2 cellular contexts compared by ENCODE assay signal in the genomic region with DNA sequence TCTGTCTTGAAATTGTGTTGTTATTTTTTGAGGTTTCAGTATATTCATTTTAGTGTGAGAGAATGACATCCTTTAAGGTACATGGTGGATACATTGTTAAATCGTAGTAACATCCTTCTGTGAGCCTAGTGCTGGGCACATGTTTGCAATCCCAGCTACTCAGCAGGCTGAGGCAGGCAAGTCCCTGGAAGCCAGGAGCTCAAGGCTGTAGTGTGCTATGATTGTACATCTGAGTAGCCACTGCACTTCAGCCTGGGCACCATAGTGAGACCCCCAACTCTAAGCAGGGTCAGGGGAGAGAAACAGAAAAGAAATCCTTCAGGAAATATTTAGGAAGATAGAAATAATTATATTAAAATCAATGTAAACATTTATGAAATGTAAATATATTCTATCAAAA.
TF ChIP-seq lines count a peak whose summit lies in the region.

No MANE protein-coding gene starts in this region.

TF ChIP-seq in GM23338, 12 proteins besides CTCF, POLR2A, EP300 and RAD21 (continues in another document):
- TF ChIP-seq STAT1 (IDR thresholded peaks at IDR 0.05; ENCODE audit: unreplicated experiment) = no peak
- no peak for TF ChIP-seq POLR2AphosphoS5 (IDR thresholded peaks at IDR 0.05; ENCODE audit: low read depth)
- TF ChIP-seq JUNB (IDR thresholded peaks at IDR 0.05; ENCODE audit: unreplicated experiment) = no peak
- TF ChIP-seq, protein P1, sequence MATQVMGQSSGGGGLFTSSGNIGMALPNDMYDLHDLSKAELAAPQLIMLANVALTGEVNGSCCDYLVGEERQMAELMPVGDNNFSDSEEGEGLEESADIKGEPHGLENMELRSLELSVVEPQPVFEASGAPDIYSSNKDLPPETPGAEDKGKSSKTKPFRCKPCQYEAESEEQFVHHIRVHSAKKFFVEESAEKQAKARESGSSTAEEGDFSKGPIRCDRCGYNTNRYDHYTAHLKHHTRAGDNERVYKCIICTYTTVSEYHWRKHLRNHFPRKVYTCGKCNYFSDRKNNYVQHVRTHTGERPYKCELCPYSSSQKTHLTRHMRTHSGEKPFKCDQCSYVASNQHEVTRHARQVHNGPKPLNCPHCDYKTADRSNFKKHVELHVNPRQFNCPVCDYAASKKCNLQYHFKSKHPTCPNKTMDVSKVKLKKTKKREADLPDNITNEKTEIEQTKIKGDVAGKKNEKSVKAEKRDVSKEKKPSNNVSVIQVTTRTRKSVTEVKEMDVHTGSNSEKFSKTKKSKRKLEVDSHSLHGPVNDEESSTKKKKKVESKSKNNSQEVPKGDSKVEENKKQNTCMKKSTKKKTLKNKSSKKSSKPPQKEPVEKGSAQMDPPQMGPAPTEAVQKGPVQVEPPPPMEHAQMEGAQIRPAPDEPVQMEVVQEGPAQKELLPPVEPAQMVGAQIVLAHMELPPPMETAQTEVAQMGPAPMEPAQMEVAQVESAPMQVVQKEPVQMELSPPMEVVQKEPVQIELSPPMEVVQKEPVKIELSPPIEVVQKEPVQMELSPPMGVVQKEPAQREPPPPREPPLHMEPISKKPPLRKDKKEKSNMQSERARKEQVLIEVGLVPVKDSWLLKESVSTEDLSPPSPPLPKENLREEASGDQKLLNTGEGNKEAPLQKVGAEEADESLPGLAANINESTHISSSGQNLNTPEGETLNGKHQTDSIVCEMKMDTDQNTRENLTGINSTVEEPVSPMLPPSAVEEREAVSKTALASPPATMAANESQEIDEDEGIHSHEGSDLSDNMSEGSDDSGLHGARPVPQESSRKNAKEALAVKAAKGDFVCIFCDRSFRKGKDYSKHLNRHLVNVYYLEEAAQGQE (IDR thresholded peaks at IDR 0.05; ENCODE audit: unreplicated experiment) = no peak
- no peak for TF ChIP-seq ZNF114 (CRISPR knock-in tag; IDR thresholded peaks at IDR 0.05)
- TF ChIP-seq CREB1 (CRISPR knock-in tag; IDR thresholded peaks at IDR 0.05; ENCODE audit: low read depth) = no peak
- TF ChIP-seq EZH2 (IDR thresholded peaks at IDR 0.05; ENCODE audit: low read depth, unreplicated experiment) = no peak
- TF ChIP-seq, protein P2, sequence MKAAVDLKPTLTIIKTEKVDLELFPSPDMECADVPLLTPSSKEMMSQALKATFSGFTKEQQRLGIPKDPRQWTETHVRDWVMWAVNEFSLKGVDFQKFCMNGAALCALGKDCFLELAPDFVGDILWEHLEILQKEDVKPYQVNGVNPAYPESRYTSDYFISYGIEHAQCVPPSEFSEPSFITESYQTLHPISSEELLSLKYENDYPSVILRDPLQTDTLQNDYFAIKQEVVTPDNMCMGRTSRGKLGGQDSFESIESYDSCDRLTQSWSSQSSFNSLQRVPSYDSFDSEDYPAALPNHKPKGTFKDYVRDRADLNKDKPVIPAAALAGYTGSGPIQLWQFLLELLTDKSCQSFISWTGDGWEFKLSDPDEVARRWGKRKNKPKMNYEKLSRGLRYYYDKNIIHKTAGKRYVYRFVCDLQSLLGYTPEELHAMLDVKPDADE (IDR thresholded peaks at IDR 0.05) = no peak
- no peak for TF ChIP-seq EZH2phosphoT487 (IDR thresholded peaks at IDR 0.05; ENCODE audit: unreplicated experiment)
- no peak for TF ChIP-seq NANOG (IDR thresholded peaks at IDR 0.05; ENCODE audit: borderline replicate concordance)

TF ChIP-seq in K562, 482 proteins besides CTCF, POLR2A, EP300 and RAD21:
- TF ChIP-seq, protein P3, sequence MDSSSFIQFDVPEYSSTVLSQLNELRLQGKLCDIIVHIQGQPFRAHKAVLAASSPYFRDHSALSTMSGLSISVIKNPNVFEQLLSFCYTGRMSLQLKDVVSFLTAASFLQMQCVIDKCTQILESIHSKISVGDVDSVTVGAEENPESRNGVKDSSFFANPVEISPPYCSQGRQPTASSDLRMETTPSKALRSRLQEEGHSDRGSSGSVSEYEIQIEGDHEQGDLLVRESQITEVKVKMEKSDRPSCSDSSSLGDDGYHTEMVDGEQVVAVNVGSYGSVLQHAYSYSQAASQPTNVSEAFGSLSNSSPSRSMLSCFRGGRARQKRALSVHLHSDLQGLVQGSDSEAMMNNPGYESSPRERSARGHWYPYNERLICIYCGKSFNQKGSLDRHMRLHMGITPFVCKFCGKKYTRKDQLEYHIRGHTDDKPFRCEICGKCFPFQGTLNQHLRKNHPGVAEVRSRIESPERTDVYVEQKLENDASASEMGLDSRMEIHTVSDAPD (CRISPR knock-in tag; IDR thresholded peaks at IDR 0.05) = no peak
- TF ChIP-seq, protein P4, sequence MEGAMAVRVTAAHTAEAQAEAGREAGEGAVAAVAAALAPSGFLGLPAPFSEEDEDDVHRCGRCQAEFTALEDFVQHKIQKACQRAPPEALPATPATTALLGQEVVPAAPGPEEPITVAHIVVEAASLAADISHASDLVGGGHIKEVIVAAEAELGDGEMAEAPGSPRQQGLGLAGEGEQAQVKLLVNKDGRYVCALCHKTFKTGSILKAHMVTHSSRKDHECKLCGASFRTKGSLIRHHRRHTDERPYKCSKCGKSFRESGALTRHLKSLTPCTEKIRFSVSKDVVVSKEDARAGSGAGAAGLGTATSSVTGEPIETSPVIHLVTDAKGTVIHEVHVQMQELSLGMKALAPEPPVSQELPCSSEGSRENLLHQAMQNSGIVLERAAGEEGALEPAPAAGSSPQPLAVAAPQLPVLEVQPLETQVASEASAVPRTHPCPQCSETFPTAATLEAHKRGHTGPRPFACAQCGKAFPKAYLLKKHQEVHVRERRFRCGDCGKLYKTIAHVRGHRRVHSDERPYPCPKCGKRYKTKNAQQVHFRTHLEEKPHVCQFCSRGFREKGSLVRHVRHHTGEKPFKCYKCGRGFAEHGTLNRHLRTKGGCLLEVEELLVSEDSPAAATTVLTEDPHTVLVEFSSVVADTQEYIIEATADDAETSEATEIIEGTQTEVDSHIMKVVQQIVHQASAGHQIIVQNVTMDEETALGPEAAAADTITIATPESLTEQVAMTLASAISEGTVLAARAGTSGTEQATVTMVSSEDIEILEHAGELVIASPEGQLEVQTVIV (CRISPR knock-in tag; IDR thresholded peaks at IDR 0.05; ENCODE audit: borderline replicate concordance) = no peak
- no peak for TF ChIP-seq FOS (IDR thresholded peaks at IDR 0.05; ENCODE audit: extremely low read depth, insufficient read length)
- TF ChIP-seq PHF21A (IDR thresholded peaks at IDR 0.05; ENCODE audit: borderline replicate concordance, low read depth) = no peak
- TF ChIP-seq, protein P5, sequence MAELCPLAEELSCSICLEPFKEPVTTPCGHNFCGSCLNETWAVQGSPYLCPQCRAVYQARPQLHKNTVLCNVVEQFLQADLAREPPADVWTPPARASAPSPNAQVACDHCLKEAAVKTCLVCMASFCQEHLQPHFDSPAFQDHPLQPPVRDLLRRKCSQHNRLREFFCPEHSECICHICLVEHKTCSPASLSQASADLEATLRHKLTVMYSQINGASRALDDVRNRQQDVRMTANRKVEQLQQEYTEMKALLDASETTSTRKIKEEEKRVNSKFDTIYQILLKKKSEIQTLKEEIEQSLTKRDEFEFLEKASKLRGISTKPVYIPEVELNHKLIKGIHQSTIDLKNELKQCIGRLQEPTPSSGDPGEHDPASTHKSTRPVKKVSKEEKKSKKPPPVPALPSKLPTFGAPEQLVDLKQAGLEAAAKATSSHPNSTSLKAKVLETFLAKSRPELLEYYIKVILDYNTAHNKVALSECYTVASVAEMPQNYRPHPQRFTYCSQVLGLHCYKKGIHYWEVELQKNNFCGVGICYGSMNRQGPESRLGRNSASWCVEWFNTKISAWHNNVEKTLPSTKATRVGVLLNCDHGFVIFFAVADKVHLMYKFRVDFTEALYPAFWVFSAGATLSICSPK (IDR thresholded peaks at IDR 0.05; ENCODE audit: borderline replicate concordance) = no peak
- TF ChIP-seq, protein P6, sequence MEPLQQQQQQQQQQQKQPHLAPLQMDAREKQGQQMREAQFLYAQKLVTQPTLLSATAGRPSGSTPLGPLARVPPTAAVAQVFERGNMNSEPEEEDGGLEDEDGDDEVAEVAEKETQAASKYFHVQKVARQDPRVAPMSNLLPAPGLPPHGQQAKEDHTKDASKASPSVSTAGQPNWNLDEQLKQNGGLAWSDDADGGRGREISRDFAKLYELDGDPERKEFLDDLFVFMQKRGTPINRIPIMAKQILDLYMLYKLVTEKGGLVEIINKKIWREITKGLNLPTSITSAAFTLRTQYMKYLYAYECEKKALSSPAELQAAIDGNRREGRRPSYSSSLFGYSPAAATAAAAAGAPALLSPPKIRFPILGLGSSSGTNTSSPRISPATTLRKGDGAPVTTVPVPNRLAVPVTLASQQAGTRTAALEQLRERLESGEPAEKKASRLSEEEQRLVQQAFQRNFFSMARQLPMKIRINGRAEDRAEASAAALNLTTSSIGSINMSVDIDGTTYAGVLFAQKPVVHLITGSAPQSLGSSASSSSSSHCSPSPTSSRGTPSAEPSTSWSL (CRISPR knock-in tag; IDR thresholded peaks at IDR 0.05; ENCODE audit: borderline replicate concordance) = no peak
- no peak for TF ChIP-seq KLF13 (tag; IDR thresholded peaks at IDR 0.05; ENCODE audit: borderline replicate concordance, low read depth)
- TF ChIP-seq, protein P7, sequence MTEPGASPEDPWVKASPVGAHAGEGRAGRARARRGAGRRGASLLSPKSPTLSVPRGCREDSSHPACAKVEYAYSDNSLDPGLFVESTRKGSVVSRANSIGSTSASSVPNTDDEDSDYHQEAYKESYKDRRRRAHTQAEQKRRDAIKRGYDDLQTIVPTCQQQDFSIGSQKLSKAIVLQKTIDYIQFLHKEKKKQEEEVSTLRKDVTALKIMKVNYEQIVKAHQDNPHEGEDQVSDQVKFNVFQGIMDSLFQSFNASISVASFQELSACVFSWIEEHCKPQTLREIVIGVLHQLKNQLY (CRISPR knock-in tag; conservative IDR thresholded peaks at IDR 0.05) = no peak
- no peak for TF ChIP-seq ZNF24 (IDR thresholded peaks at IDR 0.05)
- TF ChIP-seq, protein P8, sequence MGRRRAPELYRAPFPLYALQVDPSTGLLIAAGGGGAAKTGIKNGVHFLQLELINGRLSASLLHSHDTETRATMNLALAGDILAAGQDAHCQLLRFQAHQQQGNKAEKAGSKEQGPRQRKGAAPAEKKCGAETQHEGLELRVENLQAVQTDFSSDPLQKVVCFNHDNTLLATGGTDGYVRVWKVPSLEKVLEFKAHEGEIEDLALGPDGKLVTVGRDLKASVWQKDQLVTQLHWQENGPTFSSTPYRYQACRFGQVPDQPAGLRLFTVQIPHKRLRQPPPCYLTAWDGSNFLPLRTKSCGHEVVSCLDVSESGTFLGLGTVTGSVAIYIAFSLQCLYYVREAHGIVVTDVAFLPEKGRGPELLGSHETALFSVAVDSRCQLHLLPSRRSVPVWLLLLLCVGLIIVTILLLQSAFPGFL (CRISPR knock-in tag; IDR thresholded peaks at IDR 0.05) = no peak
- no peak for TF ChIP-seq ZNF174 (CRISPR knock-in tag; IDR thresholded peaks at IDR 0.05)
- no peak for TF ChIP-seq HMG20B (CRISPR knock-in tag; IDR thresholded peaks at IDR 0.05)
- TF ChIP-seq NR4A1 (CRISPR knock-in tag; IDR thresholded peaks at IDR 0.05) = no peak
- TF ChIP-seq NR4A1 (tag; IDR thresholded peaks at IDR 0.05) = no peak
- TF ChIP-seq GTF2E2 (tag; IDR thresholded peaks at IDR 0.05) = no peak
- no peak for TF ChIP-seq POLR2AphosphoS5 (IDR thresholded peaks at IDR 0.05; ENCODE audit: control insufficient read depth, insufficient read depth, low read depth, low read length)
